Comparison of ENCODE assay signal across 7 cellular contexts in genomic region chr10:5071411-5072198, GRCh38. TPM values are rescaled to one million over a fixed set of nuclear protein-coding genes. Genes with fewer than 3 reads are reported as not detected.
A peak's percentile ranks its signal among the peaks of the same experiment; 100 is the strongest.
DNase-seq lines count a peak whose midpoint lies in the region; ATAC-seq and TF ChIP-seq lines count a peak whose summit lies in the region.

No MANE protein-coding gene starts in this region.

- TF ChIP-seq CTCF in VCaP (conservative IDR thresholded peaks at IDR 0.05) (no peak), left ventricle myocardium inferior (IDR thresholded peaks at IDR 0.05; ENCODE audit: borderline replicate concordance) (no peak), retinal pigment epithelial cell (conservative IDR thresholded peaks at IDR 0.05; ENCODE audit: low read depth, low read length) (no peak)

- no peaks in the 10 kb centered on the region for H3K27me3 ChIP-seq in left ventricle myocardium inferior (ENCODE audit: low read depth)

- peaks cover 25% of the 10 kb centered on the region for H3K4me1 ChIP-seq in left ventricle myocardium inferior

- H3K9me3 ChIP-seq in left ventricle myocardium inferior (replicated peaks), result no peaks in the 10 kb centered on the region

- H3K4me3 ChIP-seq in left ventricle myocardium inferior (peak overlapping the region; percentile 45), retinal pigment epithelial cell (ENCODE audit: low read length) (no peak overlapping the region)

- ATAC-seq in HG03108 (IDR thresholded peaks at IDR 0.05; ENCODE audit: unreplicated experiment), result no peak
- no peak for ATAC-seq in GM19023 (IDR thresholded peaks at IDR 0.05; ENCODE audit: unreplicated experiment)

- DNase-seq in HT-29 (ENCODE audit: low spot score) (peak; percentile 83), left ventricle myocardium inferior (peak; percentile 47), retinal pigment epithelial cell (ENCODE audit: low read depth) (peak; percentile 88), amniotic stem cell (lab: John Stamatoyannopoulos, UW) (no peak)

- H3K27ac ChIP-seq in VCaP (peak overlapping the region; percentile 80), left ventricle myocardium inferior (replicated peaks) (peak overlapping the region; percentile 89)

- no peaks in the 10 kb centered on the region for H3K36me3 ChIP-seq in left ventricle myocardium inferior

- intact Hi-C loops in left ventricle myocardium inferior (cut with micrococcal nuclease), result no loop called here

RNA-seq across cellular contexts. Expression of gene AKR1C3, which starts 22.6 kb away (rescaled TPM):
- 87.6 and 95.6 TPM in 2 replicates for total RNA-seq in HT-29 (2014; rRNA removed; shearing (Covaris generic))
- 27.1 TPM for total RNA-seq in left ventricle myocardium inferior
